In genomic region chr6:5762561-5762968, GRCh38 we compare ENCODE assay signal across 22 cellular contexts.
DNase-seq lines count a peak whose midpoint lies in the region; ATAC-seq and TF ChIP-seq lines count a peak whose summit lies in the region.
"Had no signal": no experiment of that assay in that cellular context is flagged by ENCODE, and none has a peak within 500 bp of the region (broad histone marks: within the 10 kb centered on the region; RNA-seq: fewer than 3 reads in every experiment).

No MANE protein-coding gene starts in this region.

- peak overlapping the region in 37 of 59 donors; percentile 10 to 91 (median 68) for H3K27ac ChIP-seq in dorsolateral prefrontal cortex
- H3K27ac ChIP-seq in layer of hippocampus (ENCODE audit: low read depth, low read length): peak overlapping the region; percentile 42

- peaks cover 3 to 12% of the 10 kb centered on the region in 2 donors for H3K36me3 Mint-ChIP-seq in stimulated activated naive B cell treated with anti-CD40 and anti-IgM and Interleukin-4, amounts not matched to agents 10 μg/mL and 1 μg/mL and 100 μg/mL, for 72 hours
- H3K36me3 Mint-ChIP-seq: stimulated activated effector memory CD8-positive, alpha-beta T cell treated with anti-CD3 and anti-CD28 coated beads, Interleukin-12 subunit alpha, Interleukin-12 subunit beta, amount 100 ng/mL, for 72 hours had no signal

- H3K9me3 Mint-ChIP-seq in stimulated activated naive B cell treated with anti-CD40 and anti-IgM and Interleukin-4, amounts not matched to agents 10 μg/mL and 1 μg/mL and 100 μg/mL, for 72 hours: peaks cover 0 to 2% of the 10 kb centered on the region in 2 donors
- H3K9me3 Mint-ChIP-seq: stimulated activated effector memory CD8-positive, alpha-beta T cell treated with anti-CD3 and anti-CD28 coated beads, Interleukin-12 subunit alpha, Interleukin-12 subunit beta, amount 100 ng/mL, for 72 hours had no signal

- no peak overlapping the region for H3K4me3 ChIP-seq in dorsolateral prefrontal cortex
- H3K4me3 ChIP-seq: tibial nerve had no signal

- intact Hi-C loops in dorsolateral prefrontal cortex (cut with DNase I): loop anchor here in 1 of 2 donors (5.0 kb wide), 1 partner anchor 235 kb away; no protein-coding TSS in a partner anchor

- no peak overlapping the region for H3K4me3 Mint-ChIP-seq in stimulated activated naive B cell treated with anti-CD40 and anti-IgM and Interleukin-4, amounts not matched to agents 10 μg/mL and 1 μg/mL and 100 μg/mL, for 72 hours
- H3K4me3 Mint-ChIP-seq: stimulated activated effector memory CD8-positive, alpha-beta T cell treated with anti-CD3 and anti-CD28 coated beads, Interleukin-12 subunit alpha, Interleukin-12 subunit beta, amount 100 ng/mL, for 72 hours; T-cell had no signal

- H3K27me3 ChIP-seq in dorsolateral prefrontal cortex (no peaks in the 10 kb centered on the region), layer of hippocampus (ENCODE audit: control insufficient read depth, insufficient read depth, low read length) (no peaks in the 10 kb centered on the region)
- H3K27me3 ChIP-seq: tibial nerve had no signal

- no peaks in the 10 kb centered on the region for H3K27me3 Mint-ChIP-seq in stimulated activated naive B cell treated with anti-CD40 and anti-IgM and Interleukin-4, amounts not matched to agents 10 μg/mL and 1 μg/mL and 100 μg/mL, for 72 hours
- H3K27me3 Mint-ChIP-seq: T-cell had no signal

- TF ChIP-seq CTCF in dorsolateral prefrontal cortex (IDR thresholded peaks at IDR 0.05 in 54 of 56, conservative IDR thresholded peaks at IDR 0.05 in 2 of 56; ENCODE audit: low read depth in 1 of 56, partially characterized antibody in 56 of 56): no peak

- ATAC-seq in stimulated activated naive B cell treated with anti-CD40 and anti-IgM and Interleukin-4, amounts not matched to agents 10 μg/mL and 1 μg/mL and 100 μg/mL, for 72 hours (replicated peaks): no peak
- ATAC-seq in GM21619 (IDR thresholded peaks at IDR 0.05; ENCODE audit: unreplicated experiment) (no peak), HG02973 (IDR thresholded peaks at IDR 0.05; ENCODE audit: unreplicated experiment) (no peak)
- ATAC-seq: T-cell had no signal

- peaks cover 29 to 41% of the 10 kb centered on the region in 2 donors for H3K4me1 Mint-ChIP-seq in stimulated activated naive B cell treated with anti-CD40 and anti-IgM and Interleukin-4, amounts not matched to agents 10 μg/mL and 1 μg/mL and 100 μg/mL, for 72 hours

- peak; percentile 28 for DNase-seq in NCI-H446 treated with DMSO at 0.1 percent for 48 hours (lab: John Stamatoyannopoulos, UW)
- peak in 6 of 10 donors; percentile 41 to 77 (median 68) for DNase-seq in dorsolateral prefrontal cortex
- no peak for DNase-seq in stimulated activated naive B cell treated with anti-CD40 and anti-IgM and Interleukin-4, amounts not matched to agents 10 μg/mL and 1 μg/mL and 100 μg/mL, for 72 hours
- no peak for DNase-seq in GM03348 (ENCODE audit: low spot score)
- DNase-seq in effector CD4-positive, alpha-beta T cell: no peak
- DNase-seq: activated naive CD4-positive, alpha-beta T cell treated with Interleukin-2 at 50 U/mL for 16 hours; aorta; COR-L47; EL; GOT3; KG1; mesendoderm; MV-4-11; NCI-H1694 treated with DMSO at 0.1 percent for 48 hours; retina; SHP77; T-cell had no signal

- H3K27ac Mint-ChIP-seq in stimulated activated naive B cell treated with anti-CD40 and anti-IgM and Interleukin-4, amounts not matched to agents 10 μg/mL and 1 μg/mL and 100 μg/mL, for 72 hours: peak overlapping the region; percentile 63
- H3K27ac Mint-ChIP-seq: stimulated activated effector memory CD8-positive, alpha-beta T cell treated with anti-CD3 and anti-CD28 coated beads, Interleukin-12 subunit alpha, Interleukin-12 subunit beta, amount 100 ng/mL, for 72 hours; T-cell had no signal

Comparison
In these comparisons a context has a peak if more than half of its experiments do, and no peak if none do; other contexts are left out.
1. DNase-seq: peak in NCI-H446 treated with DMSO at 0.1 percent for 48 hours (single experiment) and dorsolateral prefrontal cortex (6 of 10); none in stimulated activated naive B cell treated with anti-CD40 and anti-IgM and Interleukin-4, amounts not matched to agents 10 μg/mL and 1 μg/mL and 100 μg/mL, for 72 hours (single experiment), GM03348 (single experiment) and effector CD4-positive, alpha-beta T cell (single experiment).